8 cellular contexts compared by ENCODE assay signal in genomic region chr6:28943223-28943556, GRCh38. TPM values are rescaled to one million over a fixed set of nuclear protein-coding genes. Genes with fewer than 3 reads are reported as not detected.
A peak's percentile ranks its signal among the peaks of the same experiment; 100 is the strongest.
DNase-seq lines count a peak whose midpoint lies in the region; ATAC-seq and TF ChIP-seq lines count a peak whose summit lies in the region.

No MANE protein-coding gene starts in this region.

- no peaks in the 10 kb centered on the region for H3K9me3 ChIP-seq in thoracic aorta

- H3K36me3 ChIP-seq in thoracic aorta = no peaks in the 10 kb centered on the region

- peak overlapping the region; percentile 92 for H3K4me3 ChIP-seq in iPS-11a (ENCODE audit: low read depth, low read length)
- H3K4me3 ChIP-seq in thoracic aorta = peak overlapping the region; percentile 86

- DNase-seq in activated naive CD4-positive, alpha-beta T cell treated with Interleukin-2 at 50 U/mL for 16 hours = no peak
- DNase-seq in WTC11 (ENCODE audit: low spot score) (no peak), thoracic aorta (ENCODE audit: low spot score) (no peak), NCI-H526 (lab: John Stamatoyannopoulos, UW) (no peak), omental fat pad (ENCODE audit: low spot score) (no peak)
- no peak for DNase-seq in stimulated activated CD4-positive, alpha-beta T cell treated with anti-CD3 and anti-CD28 coated beads, Interleukin-4, amount 100 ng/mL, for 1 hour

- peaks cover 6 to 7% of the 10 kb centered on the region in 2 donors for H3K4me1 ChIP-seq in thoracic aorta (ENCODE audit: control insufficient read depth in 1 of 2, low read depth in 2 of 2)

- CTCF ChIA-PET in WTC11 (lab: Charles Lee) = no interaction called here

- POLR2A ChIA-PET in WTC11 (lab: Charles Lee) = no interaction called here

- H3K36me3 Mint-ChIP-seq in activated naive CD4-positive, alpha-beta T cell treated with anti-CD3 and anti-CD28 coated beads, Interleukin-2, amount 50 U/mL, for 24 hours = peaks cover 1% of the 10 kb centered on the region
- no peaks in the 10 kb centered on the region for H3K36me3 Mint-ChIP-seq in WTC11

- no peaks in the 10 kb centered on the region for H3K27me3 Mint-ChIP-seq in activated naive CD4-positive, alpha-beta T cell treated with anti-CD3 and anti-CD28 coated beads, Interleukin-2, amount 50 U/mL, for 24 hours
- peaks cover 9% of the 10 kb centered on the region for H3K27me3 Mint-ChIP-seq in WTC11 (ENCODE audit: low read depth)

- H3K9me3 Mint-ChIP-seq in activated naive CD4-positive, alpha-beta T cell treated with anti-CD3 and anti-CD28 coated beads, Interleukin-2, amount 50 U/mL, for 24 hours = peaks cover 5% of the 10 kb centered on the region
- H3K9me3 Mint-ChIP-seq in WTC11 = no peaks in the 10 kb centered on the region

- H3K27ac Mint-ChIP-seq in activated naive CD4-positive, alpha-beta T cell treated with anti-CD3 and anti-CD28 coated beads, Interleukin-2, amount 50 U/mL, for 24 hours = peak overlapping the region; percentile 99
- H3K27ac Mint-ChIP-seq in WTC11 = no peak overlapping the region; the same call in 1 of the 2 replicates

- no peak for ATAC-seq in WTC11
- ATAC-seq in thoracic aorta (ENCODE audit: insufficient number of reproducible peaks, low FRiP score, low read depth) = no peak
- no peak for ATAC-seq in omental fat pad (ENCODE audit: low FRiP score)

- H3K4me1 Mint-ChIP-seq in activated naive CD4-positive, alpha-beta T cell treated with anti-CD3 and anti-CD28 coated beads, Interleukin-2, amount 50 U/mL, for 24 hours = peaks cover 61% of the 10 kb centered on the region
- peaks cover 37% of the 10 kb centered on the region for H3K4me1 Mint-ChIP-seq in WTC11

- H3K4me3 Mint-ChIP-seq in activated naive CD4-positive, alpha-beta T cell treated with anti-CD3 and anti-CD28 coated beads, Interleukin-2, amount 50 U/mL, for 24 hours = peak overlapping the region; percentile 88
- H3K4me3 Mint-ChIP-seq in WTC11 = peak overlapping the region; percentile 95

- TF ChIP-seq CTCF in WTC11 (IDR thresholded peaks at IDR 0.05) (no peak), thoracic aorta (IDR thresholded peaks at IDR 0.05) (no peak), omental fat pad (IDR thresholded peaks at IDR 0.05) (no peak)

- H3K27ac ChIP-seq in thoracic aorta = peak overlapping the region in 1 of 2 donors; percentile 84

- H3K27me3 ChIP-seq in thoracic aorta (replicated peaks; ENCODE audit: insufficient read depth) = no peaks in the 10 kb centered on the region

TF ChIP-seq in WTC11, 78 proteins besides CTCF, POLR2A, EP300 and RAD21:
- TF ChIP-seq GTF2I (CRISPR knock-in tag; conservative IDR thresholded peaks at IDR 0.05) = no peak
- TF ChIP-seq GABPB1 (CRISPR knock-in tag; IDR thresholded peaks at IDR 0.05) = no peak
- no peak for TF ChIP-seq NR1H2 (CRISPR knock-in tag; IDR thresholded peaks at IDR 0.05)
- no peak for TF ChIP-seq HMGXB4 (CRISPR knock-in tag; IDR thresholded peaks at IDR 0.05)
- no peak for TF ChIP-seq FOXP1 (CRISPR knock-in tag; IDR thresholded peaks at IDR 0.05; ENCODE audit: borderline replicate concordance)
- no peak for TF ChIP-seq HMGA2 (CRISPR knock-in tag; IDR thresholded peaks at IDR 0.05)
- TF ChIP-seq AR (CRISPR knock-in tag; IDR thresholded peaks at IDR 0.05) = no peak
- no peak for TF ChIP-seq ZNF423 (CRISPR knock-in tag; IDR thresholded peaks at IDR 0.05)
- no peak for TF ChIP-seq ZNF263 (CRISPR knock-in tag; IDR thresholded peaks at IDR 0.05; ENCODE audit: low read depth)

RNA-seq across cellular contexts. Expression of gene TRIM27, which starts 19.4 kb away (rescaled TPM):
- total RNA-seq in WTC11 (2021) = 65.8 to 79.8 TPM (median 68.3 TPM) in 3 replicates
- total RNA-seq in thoracic aorta = 10 to 100 TPM; 61.9 to 86.2 TPM
- total RNA-seq in omental fat pad = 10 to 100 TPM; 37.0 to 75.2 (median 58.4) TPM
